Comparison of ENCODE assay signal across 14 cellular contexts in the genomic region with DNA sequence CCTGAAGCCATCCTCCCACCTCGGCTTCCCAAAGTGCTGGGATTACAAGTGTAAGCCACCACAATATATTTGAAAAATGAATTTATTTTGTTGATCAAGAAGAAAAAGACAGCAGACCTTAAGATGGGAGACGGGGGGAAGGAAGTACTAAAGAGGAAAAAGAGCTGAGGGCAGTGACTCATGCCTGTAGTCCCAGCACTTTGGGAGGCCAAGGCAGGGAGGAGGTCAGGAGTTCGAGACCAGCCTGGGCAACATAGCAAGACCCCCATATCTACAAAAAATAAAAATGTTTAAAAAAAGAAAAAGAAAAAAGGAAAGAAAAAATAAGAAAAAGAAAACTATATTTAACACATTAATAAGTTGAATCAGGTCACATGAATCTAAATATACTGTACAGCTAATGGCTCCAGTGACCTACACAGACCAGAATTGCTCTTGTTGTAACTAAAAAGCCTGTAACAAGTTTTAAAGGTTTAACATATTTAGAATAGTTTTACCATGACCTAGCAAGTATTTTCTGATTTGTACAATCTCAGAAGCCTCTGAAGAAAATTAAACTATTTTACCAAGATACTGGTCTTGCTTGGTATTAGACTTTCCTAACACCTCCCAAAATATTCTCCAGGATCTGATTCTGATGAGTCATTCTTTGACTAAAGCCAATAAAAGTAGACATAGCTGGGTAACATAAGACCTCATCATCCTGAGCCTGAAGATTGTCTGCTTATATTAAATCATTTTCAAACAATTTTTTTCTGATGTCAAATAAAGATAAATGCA. TPM values are rescaled to one million over a fixed set of nuclear protein-coding genes. Genes with fewer than 3 reads are reported as not detected.
DNase-seq lines count a peak whose midpoint lies in the region; ATAC-seq, FAIRE-seq and TF ChIP-seq lines count a peak whose summit lies in the region.
"Had no signal": no experiment of that assay in that cellular context is flagged by ENCODE, and none has a peak within 500 bp of the region (broad histone marks: within the 10 kb centered on the region; RNA-seq: fewer than 3 reads in every experiment).

No MANE protein-coding gene starts in this region.

- no peak for FAIRE-seq in kidney (lab: Jason Lieb, UNC)
- FAIRE-seq: frontal cortex had no signal

- CTCF ChIA-PET in BJ (lab: Yijun Ruan, JAX): interaction anchor here (0.5 to 1.3 kb wide), 3 partner anchors 17 to 1215 kb away, joined by 3 to 5 read pairs (median 3); no protein-coding TSS in a partner anchor

- no peaks in the 10 kb centered on the region for H3K4me1 ChIP-seq in kidney (ENCODE audit: control insufficient read depth in 1 of 2, insufficient read depth in 1 of 2, low read depth in 1 of 2, low read length in 2 of 2)
- H3K4me1 ChIP-seq in mucosa of descending colon (ENCODE audit: low read depth): no peaks in the 10 kb centered on the region

- H3K27me3 Mint-ChIP-seq in mesothelial cell of epicardium (ENCODE audit: low read depth): no peaks in the 10 kb centered on the region
- no peaks in the 10 kb centered on the region for H3K27me3 Mint-ChIP-seq in activated T-helper 2 cell treated with anti-CD3 and anti-CD28 coated beads, Interferon-gamma antibody, Interleukin-2, Interleukin-4, amounts not matched to agents 10 μg/mL and 5 μg/mL and 100 μg/mL, durations not matched to agents 14 hours and 24 hours and 36 hours (ENCODE audit: low read depth)

- H3K4me3 ChIP-seq in BJ (ENCODE audit: low read depth, low read length) (no peak overlapping the region), kidney (ENCODE audit: low read length in 2 of 2) (no peak overlapping the region), mucosa of descending colon (no peak overlapping the region)

- peaks cover 23% of the 10 kb centered on the region for H3K4me1 Mint-ChIP-seq in mesothelial cell of epicardium
- peaks cover 18% of the 10 kb centered on the region for H3K4me1 Mint-ChIP-seq in activated T-helper 2 cell treated with anti-CD3 and anti-CD28 coated beads, Interferon-gamma antibody, Interleukin-2, Interleukin-4, amounts not matched to agents 10 μg/mL and 5 μg/mL and 100 μg/mL, durations not matched to agents 14 hours and 24 hours and 36 hours (ENCODE audit: low read depth)

- no peak overlapping the region for H3K9ac ChIP-seq in kidney (ENCODE audit: low read length in 2 of 2)

- H3K27ac Mint-ChIP-seq in mesothelial cell of epicardium: peak overlapping the region; percentile 67
- H3K27ac Mint-ChIP-seq in activated T-helper 2 cell treated with anti-CD3 and anti-CD28 coated beads, Interferon-gamma antibody, Interleukin-2, Interleukin-4, amounts not matched to agents 10 μg/mL and 5 μg/mL and 100 μg/mL, durations not matched to agents 14 hours and 24 hours and 36 hours: no peak overlapping the region

- TF ChIP-seq CTCF in BJ (IDR thresholded peaks at IDR 0.05; ENCODE audit: insufficient read depth, low read depth, low read length) (no peak), mesothelial cell of epicardium (IDR thresholded peaks at IDR 0.05; ENCODE audit: unreplicated experiment) (no peak), kidney (IDR thresholded peaks at IDR 0.05; ENCODE audit: borderline replicate concordance, extremely low read depth, insufficient read depth) (no peak), mucosa of descending colon (IDR thresholded peaks at IDR 0.05) (no peak)

- POLR2A ChIA-PET in BJ (lab: Charles Lee): no interaction called here

- no peak overlapping the region for H3K4me3 Mint-ChIP-seq in mesothelial cell of epicardium
- no peak overlapping the region for H3K4me3 Mint-ChIP-seq in activated T-helper 2 cell treated with anti-CD3 and anti-CD28 coated beads, Interferon-gamma antibody, Interleukin-2, Interleukin-4, amounts not matched to agents 10 μg/mL and 5 μg/mL and 100 μg/mL, durations not matched to agents 14 hours and 24 hours and 36 hours (ENCODE audit: low read depth)

- no peaks in the 10 kb centered on the region for H3K9me3 ChIP-seq in kidney (ENCODE audit: control insufficient read depth in 1 of 2, low read length in 2 of 2)
- no peaks in the 10 kb centered on the region for H3K9me3 ChIP-seq in mucosa of descending colon

- DNase-seq in BJ (ENCODE audit: low read depth): peak; percentile 80
- peak; percentile 61 for DNase-seq in LHCN-M2 (ENCODE audit: low read depth)
- DNase-seq in amniotic stem cell (lab: John Stamatoyannopoulos, UW): peak; percentile 13
- DNase-seq in mesothelial cell of epicardium (ENCODE audit: low spot score in 2 of 2, unreplicated experiment in 2 of 2): no peak
- DNase-seq in stimulated activated CD4-positive, alpha-beta T cell treated with anti-CD3 and anti-CD28 coated beads, Interleukin-15, amount 100 ng/mL, for 24 hours: no peak
- DNase-seq in activated T-helper 2 cell treated with anti-CD3 and anti-CD28 coated beads, Interferon-gamma antibody, Interleukin-2, Interleukin-4, amounts not matched to agents 10 μg/mL and 5 μg/mL and 100 μg/mL, durations not matched to agents 14 hours and 24 hours and 36 hours (ENCODE audit: low spot score): no peak
- no peak for DNase-seq in kidney
- DNase-seq in mucosa of descending colon: no peak
- DNase-seq: activated effector memory CD4-positive, alpha-beta T cell treated with Interleukin-2 at 50 U/mL for 16 hours; left cardiac atrium; MV-4-11; NCI-H510A treated with DMSO at 0.1 percent for 48 hours; stimulated activated CD8-positive, alpha-beta memory T cell treated with anti-CD3 and anti-CD28 coated beads, Interleukin-4, amount 100 ng/mL, for 48 hours had no signal

- no peaks in the 10 kb centered on the region for H3K36me3 Mint-ChIP-seq in mesothelial cell of epicardium
- no peaks in the 10 kb centered on the region for H3K36me3 Mint-ChIP-seq in activated T-helper 2 cell treated with anti-CD3 and anti-CD28 coated beads, Interferon-gamma antibody, Interleukin-2, Interleukin-4, amounts not matched to agents 10 μg/mL and 5 μg/mL and 100 μg/mL, durations not matched to agents 14 hours and 24 hours and 36 hours (ENCODE audit: low read depth)

- H3K27me3 ChIP-seq in BJ (ENCODE audit: control insufficient read depth, insufficient read depth, low read length): no peaks in the 10 kb centered on the region

- intact Hi-C loops in activated T-helper 2 cell treated with anti-CD3 and anti-CD28 coated beads, Interferon-gamma antibody, Interleukin-2, Interleukin-4, amounts not matched to agents 10 μg/mL and 5 μg/mL and 100 μg/mL, durations not matched to agents 14 hours and 24 hours and 36 hours (cut with micrococcal nuclease): no loop called here
- intact Hi-C loops in kidney (cut with DNase I) (no loop called here), mucosa of descending colon (cut with DNase I, micrococcal nuclease) (no loop called here)

- H3K36me3 ChIP-seq in BJ (ENCODE audit: control insufficient read depth, insufficient read depth, low read length) (no peaks in the 10 kb centered on the region), kidney (ENCODE audit: control insufficient read depth in 1 of 2, insufficient read depth in 2 of 2, low read length in 2 of 2) (no peaks in the 10 kb centered on the region), mucosa of descending colon (ENCODE audit: low read depth) (peaks cover 3% of the 10 kb centered on the region)

- H3K9me3 Mint-ChIP-seq in mesothelial cell of epicardium: no peaks in the 10 kb centered on the region
- H3K9me3 Mint-ChIP-seq in activated T-helper 2 cell treated with anti-CD3 and anti-CD28 coated beads, Interferon-gamma antibody, Interleukin-2, Interleukin-4, amounts not matched to agents 10 μg/mL and 5 μg/mL and 100 μg/mL, durations not matched to agents 14 hours and 24 hours and 36 hours: no peaks in the 10 kb centered on the region

- ATAC-seq in mucosa of descending colon: no peak
- ATAC-seq: left cardiac atrium had no signal

- no peak overlapping the region for H3K27ac ChIP-seq in kidney (ENCODE audit: low read depth in 2 of 2, low read length in 2 of 2)

RNA-seq across cellular contexts. Expression of gene AKIRIN2, which starts 4.3 kb away (rescaled TPM):
- 8.1 and 15.1 TPM in 2 replicates for polyA plus RNA-seq in BJ (2011; rRNA removed)
- 12.1 and 23.2 TPM in 2 replicates for polyA minus RNA-seq in BJ (2011; rRNA and poly(A)+ RNA removed)
- 15.3 and 19.1 TPM in 2 replicates for total RNA-seq in LHCN-M2 (2014; rRNA removed)
- polyA plus RNA-seq in LHCN-M2 (2012): 41.1 TPM
- total RNA-seq in mesothelial cell of epicardium: 84.1 to 88.1 TPM (median 84.7 TPM) in 3 replicates
- 41.9 and 42.0 TPM in 2 replicates for total RNA-seq in activated T-helper 2 cell treated with anti-CD3 and anti-CD28 coated beads, Interferon-gamma antibody, Interleukin-2, Interleukin-4, amounts not matched to agents 10 μg/mL and 5 μg/mL and 100 μg/mL, durations not matched to agents 14 hours and 24 hours and 36 hours
- 43.4 TPM for total RNA-seq in kidney
- 26.0 TPM for polyA plus RNA-seq in kidney (ENCODE audit: insufficient read depth, low read depth, low replicate concordance)
- total RNA-seq in mucosa of descending colon: 10 to 100 TPM; 32.3 to 41.0 (median 33.2) TPM

Comparison
In these comparisons a context has a peak if more than half of its experiments do, and no peak if none do; other contexts are left out.
1. DNase-seq: peak in BJ (single experiment), LHCN-M2 (single experiment) and amniotic stem cell (single experiment); none in mesothelial cell of epicardium (0 of 2), stimulated activated CD4-positive, alpha-beta T cell treated with anti-CD3 and anti-CD28 coated beads, Interleukin-15, amount 100 ng/mL, for 24 hours (single experiment), activated T-helper 2 cell treated with anti-CD3 and anti-CD28 coated beads, Interferon-gamma antibody, Interleukin-2, Interleukin-4, amounts not matched to agents 10 μg/mL and 5 μg/mL and 100 μg/mL, durations not matched to agents 14 hours and 24 hours and 36 hours (single experiment), kidney (single experiment) and mucosa of descending colon (0 of 3).